10 cellular contexts compared by ENCODE assay signal in the genomic region with DNA sequence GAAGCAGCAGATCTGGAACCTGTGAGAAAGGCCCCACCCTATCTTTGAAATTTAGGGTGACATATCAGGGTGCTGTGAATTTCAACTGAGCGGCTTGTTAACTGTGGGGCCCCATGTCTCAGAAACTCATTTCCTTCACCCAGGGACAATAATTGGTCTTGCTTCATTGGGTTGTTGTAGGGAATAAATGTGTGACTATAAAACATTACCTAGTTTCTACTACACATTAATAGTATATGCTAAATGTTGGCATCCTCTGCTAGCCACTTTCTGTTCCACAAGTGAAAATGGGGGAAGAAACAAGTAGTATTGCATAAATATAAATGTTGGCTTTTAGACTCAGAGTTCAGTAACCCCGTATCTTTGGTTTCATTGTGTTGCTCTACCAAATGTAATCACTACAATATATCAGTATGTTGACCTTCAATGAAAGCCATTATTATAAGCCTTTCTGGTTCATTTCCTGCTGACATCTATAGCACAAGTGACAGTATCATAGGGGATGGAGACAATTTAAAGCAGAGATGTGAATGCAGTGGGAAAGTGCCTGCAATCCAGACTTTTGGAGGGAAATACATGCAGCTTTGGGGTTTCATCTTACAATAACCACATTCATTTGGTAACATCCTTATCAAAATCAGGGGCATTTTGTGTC.
DNase-seq lines count a peak whose midpoint lies in the region; ATAC-seq, FAIRE-seq and TF ChIP-seq lines count a peak whose summit lies in the region.
"Had no signal": no experiment of that assay in that cellular context is flagged by ENCODE, and none has a peak within 500 bp of the region (broad histone marks: within the 10 kb centered on the region; RNA-seq: fewer than 3 reads in every experiment).

No MANE protein-coding gene starts in this region.

- H4K20me1 ChIP-seq in astrocyte (ENCODE audit: insufficient read depth, low read length): no peaks in the 10 kb centered on the region

- WGBS in gastroesophageal sphincter (ENCODE audit: low coverage in 1 of 2), 2 donors: 67 to 78% methylated on average over 1 to 2 of the region's 2 CpGs

- ATAC-seq in GM21390 (IDR thresholded peaks at IDR 0.05; ENCODE audit: unreplicated experiment) (peak; percentile 46), HG03103 (IDR thresholded peaks at IDR 0.05; ENCODE audit: low read depth, unreplicated experiment) (peak; percentile 47), gastroesophageal sphincter (no peak)

- H3K79me2 ChIP-seq in astrocyte (ENCODE audit: insufficient read depth, low read length): no peaks in the 10 kb centered on the region

- no peak for DNase-seq in Calu3
- no peak for DNase-seq in astrocyte (ENCODE audit: low read depth)
- no peak for DNase-seq in activated CD4-positive, alpha-beta memory T cell treated with anti-CD3 and anti-CD28 coated beads, Interleukin-2, amount 10 ng/mL, durations not matched to agents 7 days and 5 days
- no peak for DNase-seq in GM20000 (ENCODE audit: low spot score)
- no peak for DNase-seq in cerebellar nuclear complex (lab: John Stamatoyannopoulos, UW)
- DNase-seq: activated CD4-positive, alpha-beta memory T cell treated with anti-CD3 and anti-CD28 coated beads for 36 hours had no signal

- H2AFZ ChIP-seq in astrocyte (ENCODE audit: low read depth, low read length): no peak overlapping the region

- no peak for TF ChIP-seq POLR2A in gastroesophageal sphincter (IDR thresholded peaks at IDR 0.05)

- POLR2A ChIA-PET in activated CD4-positive, alpha-beta memory T cell treated with anti-CD3 and anti-CD28 coated beads, Interleukin-2, amount 10 ng/mL, durations not matched to agents 7 days and 5 days (lab: Charles Lee): no interaction called here

- no peaks in the 10 kb centered on the region for H3K27me3 ChIP-seq in astrocyte (ENCODE audit: insufficient read depth, low read length)
- H3K27me3 ChIP-seq in gastroesophageal sphincter: no peaks in the 10 kb centered on the region
- H3K27me3 ChIP-seq: neutrophil had no signal

- intact Hi-C loops in Calu3 (cut with micrococcal nuclease; ENCODE audit: unreplicated experiment): loop anchor here (1.0 to 10.0 kb wide), 3 partner anchors 51 to 689 kb away; no protein-coding TSS in a partner anchor

- H3K4me3 Mint-ChIP-seq in Calu3 (ENCODE audit: low read depth, unreplicated experiment) (peak overlapping the region; percentile 0), astrocyte (ENCODE audit: unreplicated experiment) (no peak overlapping the region)
- H3K4me3 Mint-ChIP-seq in activated CD4-positive, alpha-beta memory T cell treated with anti-CD3 and anti-CD28 coated beads, Interleukin-2, amount 10 ng/mL, durations not matched to agents 7 days and 5 days: no peak overlapping the region
- H3K4me3 Mint-ChIP-seq: activated CD4-positive, alpha-beta memory T cell treated with anti-CD3 and anti-CD28 coated beads for 36 hours had no signal

- H3K9me3 Mint-ChIP-seq in Calu3 (ENCODE audit: low read depth, unreplicated experiment) (no peaks in the 10 kb centered on the region), astrocyte (ENCODE audit: unreplicated experiment) (no peaks in the 10 kb centered on the region)
- peaks cover 4% of the 10 kb centered on the region for H3K9me3 Mint-ChIP-seq in activated CD4-positive, alpha-beta memory T cell treated with anti-CD3 and anti-CD28 coated beads, Interleukin-2, amount 10 ng/mL, durations not matched to agents 7 days and 5 days

- no peaks in the 10 kb centered on the region for H3K36me3 ChIP-seq in astrocyte (ENCODE audit: insufficient read depth, low read length)
- H3K36me3 ChIP-seq in gastroesophageal sphincter: no peaks in the 10 kb centered on the region
- H3K36me3 ChIP-seq: neutrophil had no signal

- H3K9me3 ChIP-seq in astrocyte (ENCODE audit: insufficient read depth, low read depth, low read length): no peaks in the 10 kb centered on the region
- H3K9me3 ChIP-seq in gastroesophageal sphincter: no peaks in the 10 kb centered on the region
- H3K9me3 ChIP-seq: neutrophil had no signal

- H3K36me3 Mint-ChIP-seq in Calu3 (ENCODE audit: insufficient read depth, unreplicated experiment): peaks cover 21% of the 10 kb centered on the region
- no peaks in the 10 kb centered on the region for H3K36me3 Mint-ChIP-seq in astrocyte (ENCODE audit: low read depth, unreplicated experiment)
- no peaks in the 10 kb centered on the region for H3K36me3 Mint-ChIP-seq in activated CD4-positive, alpha-beta memory T cell treated with anti-CD3 and anti-CD28 coated beads, Interleukin-2, amount 10 ng/mL, durations not matched to agents 7 days and 5 days (ENCODE audit: low read depth)
- H3K36me3 Mint-ChIP-seq: activated CD4-positive, alpha-beta memory T cell treated with anti-CD3 and anti-CD28 coated beads for 36 hours had no signal

- H3K27ac ChIP-seq in astrocyte (ENCODE audit: low read depth, low read length) (peak overlapping the region; percentile 99), gastroesophageal sphincter (no peak overlapping the region)
- H3K27ac ChIP-seq: neutrophil had no signal

- H3K4me3 ChIP-seq in astrocyte (ENCODE audit: insufficient read depth, low read depth, low read length) (no peak overlapping the region), gastroesophageal sphincter (no peak overlapping the region)

- H3K9ac ChIP-seq in astrocyte (ENCODE audit: low read length): peak overlapping the region; percentile 82

- no peak for TF ChIP-seq EP300 in gastroesophageal sphincter (IDR thresholded peaks at IDR 0.05)

- peaks cover 37% of the 10 kb centered on the region for H3K4me1 ChIP-seq in astrocyte (ENCODE audit: insufficient read depth, low read length)
- no peaks in the 10 kb centered on the region for H3K4me1 ChIP-seq in gastroesophageal sphincter

- peak overlapping the region; percentile 82 for H3K4me2 ChIP-seq in astrocyte (ENCODE audit: low read length)

- H3K27ac Mint-ChIP-seq in Calu3 (ENCODE audit: unreplicated experiment) (peak overlapping the region; percentile 60), astrocyte (ENCODE audit: unreplicated experiment) (peak overlapping the region; percentile 88)
- H3K27ac Mint-ChIP-seq in activated CD4-positive, alpha-beta memory T cell treated with anti-CD3 and anti-CD28 coated beads, Interleukin-2, amount 10 ng/mL, durations not matched to agents 7 days and 5 days: no peak overlapping the region
- H3K27ac Mint-ChIP-seq: activated CD4-positive, alpha-beta memory T cell treated with anti-CD3 and anti-CD28 coated beads for 36 hours had no signal

- BruUV-seq in Calu3 (replicated peaks; lab: Mats Ljungman, UMichigan): no TSS peak

- no peaks in the 10 kb centered on the region for H3K27me3 Mint-ChIP-seq in Calu3 (ENCODE audit: unreplicated experiment)
- no peaks in the 10 kb centered on the region for H3K27me3 Mint-ChIP-seq in astrocyte (ENCODE audit: low read depth, unreplicated experiment)
- H3K27me3 Mint-ChIP-seq in activated CD4-positive, alpha-beta memory T cell treated with anti-CD3 and anti-CD28 coated beads, Interleukin-2, amount 10 ng/mL, durations not matched to agents 7 days and 5 days: no peaks in the 10 kb centered on the region
- H3K27me3 Mint-ChIP-seq: activated CD4-positive, alpha-beta memory T cell treated with anti-CD3 and anti-CD28 coated beads for 36 hours had no signal

- FAIRE-seq in astrocyte (lab: Jason Lieb, UNC): no peak

- CTCF ChIA-PET in Calu3 (lab: Charles Lee): interaction anchor here (0.6 kb wide), 1 partner anchor 24 kb away, joined by 3 read pairs; no protein-coding TSS in a partner anchor
- CTCF ChIA-PET in activated CD4-positive, alpha-beta memory T cell treated with anti-CD3 and anti-CD28 coated beads, Interleukin-2, amount 10 ng/mL, durations not matched to agents 7 days and 5 days (lab: Charles Lee): no interaction called here

- peaks cover 51% of the 10 kb centered on the region for H3K4me1 Mint-ChIP-seq in Calu3 (ENCODE audit: low read depth, unreplicated experiment)
- peaks cover 41% of the 10 kb centered on the region for H3K4me1 Mint-ChIP-seq in astrocyte (ENCODE audit: low read depth, unreplicated experiment)
- H3K4me1 Mint-ChIP-seq in activated CD4-positive, alpha-beta memory T cell treated with anti-CD3 and anti-CD28 coated beads, Interleukin-2, amount 10 ng/mL, durations not matched to agents 7 days and 5 days: no peaks in the 10 kb centered on the region

- TF ChIP-seq CTCF in Calu3 (IDR thresholded peaks at IDR 0.05; ENCODE audit: unreplicated experiment): no peak
- no peak for TF ChIP-seq CTCF in astrocyte (IDR thresholded peaks at IDR 0.05; ENCODE audit: insufficient read depth, low read depth, low read length)
- no peak for TF ChIP-seq CTCF in gastroesophageal sphincter (IDR thresholded peaks at IDR 0.05)
- no peak for TF ChIP-seq CTCF in GM20000 (IDR thresholded peaks at IDR 0.05; ENCODE audit: extremely low read depth, missing control alignments)
